Comparison of ENCODE assay signal across 17 cellular contexts in genomic region chr17:27797390-27798091, GRCh38. TPM values are rescaled to one million over a fixed set of nuclear protein-coding genes. Genes with fewer than 3 reads are reported as not detected.
DNase-seq lines count a peak whose midpoint lies in the region; ATAC-seq and TF ChIP-seq lines count a peak whose summit lies in the region.
"Had no signal": no experiment of that assay in that cellular context is flagged by ENCODE, and none has a peak within 500 bp of the region (broad histone marks: within the 10 kb centered on the region; RNA-seq: fewer than 3 reads in every experiment).

No MANE protein-coding gene starts in this region.

- H3F3A ChIP-seq in MM.1S (ENCODE audit: insufficient read depth, low read length) = no peaks in the 10 kb centered on the region

- no peaks in the 10 kb centered on the region for H3K79me2 ChIP-seq in MM.1S (ENCODE audit: low read length)

- H3K9me3 Mint-ChIP-seq in Calu3 (ENCODE audit: low read depth, unreplicated experiment) = no peaks in the 10 kb centered on the region
- H3K9me3 Mint-ChIP-seq: T-helper 1 cell treated with Interleukin-12 subunit alpha and Interleukin-12 subunit beta and Interleukin-4 antibody, amounts not matched to agents 30 μg/mL and 1 μg/mL, for 36 hours had no signal

- no peaks in the 10 kb centered on the region for H3K36me3 ChIP-seq in MM.1S (replicated peaks; ENCODE audit: insufficient read depth, low read length)
- no peaks in the 10 kb centered on the region for H3K36me3 ChIP-seq in duodenal mucosa (ENCODE audit: control insufficient read depth in 1 of 2, insufficient read depth in 2 of 2, low read length in 2 of 2)

- no peaks in the 10 kb centered on the region for H3K9me2 ChIP-seq in MM.1S (replicated peaks; ENCODE audit: insufficient read depth, low read length)

- H3K9ac ChIP-seq in MM.1S (ENCODE audit: low read length) (no peak overlapping the region), duodenal mucosa (ENCODE audit: low read depth in 1 of 2, low read length in 2 of 2) (no peak overlapping the region)
- H3K9ac ChIP-seq: KMS-11 had no signal

- intact Hi-C loops in Calu3 (cut with micrococcal nuclease; ENCODE audit: unreplicated experiment) = no loop called here

- H4K20me1 ChIP-seq in MM.1S (ENCODE audit: insufficient read depth, low read length) = no peaks in the 10 kb centered on the region

- H3K27me3 ChIP-seq in MM.1S (replicated peaks; ENCODE audit: insufficient read depth, low read length) (peaks cover 26% of the 10 kb centered on the region), duodenal mucosa (ENCODE audit: control insufficient read depth in 1 of 2, insufficient read depth in 2 of 2, low read length in 2 of 2) (peaks cover 3 to 4% of the 10 kb centered on the region in 2 donors)

- no peaks in the 10 kb centered on the region for H3K4me1 Mint-ChIP-seq in Calu3 (ENCODE audit: low read depth, unreplicated experiment)

- no peak overlapping the region for H2AFZ ChIP-seq in MM.1S (ENCODE audit: low read length)

- no peaks in the 10 kb centered on the region for H3K4me1 ChIP-seq in MM.1S (ENCODE audit: low read length)
- peaks cover 37 to 40% of the 10 kb centered on the region in 2 donors for H3K4me1 ChIP-seq in duodenal mucosa (ENCODE audit: control insufficient read depth in 1 of 2, insufficient read depth in 2 of 2, low read length in 2 of 2)

- CTCF ChIA-PET in Calu3 (lab: Charles Lee) = no interaction called here

- H3K9me3 ChIP-seq in MM.1S (replicated peaks; ENCODE audit: insufficient read depth, low read length) (no peaks in the 10 kb centered on the region), duodenal mucosa (ENCODE audit: control insufficient read depth in 1 of 2, low read length in 2 of 2) (no peaks in the 10 kb centered on the region)

- TF ChIP-seq CTCF in GM12864 (IDR thresholded peaks at IDR 0.05; ENCODE audit: low read depth, low read length, missing control alignments) (peak; percentile 23), MM.1S (IDR thresholded peaks at IDR 0.05; ENCODE audit: low read length) (0 out of 2 replicates have a peak, but pooled peaks have one; percentile 8), retinal pigment epithelial cell (conservative IDR thresholded peaks at IDR 0.05; ENCODE audit: low read depth, low read length) (peak; percentile 6), Calu3 (IDR thresholded peaks at IDR 0.05; ENCODE audit: unreplicated experiment) (no peak)

- no peak overlapping the region for H3K4me2 ChIP-seq in MM.1S (ENCODE audit: low read depth, low read length)
- H3K4me2 ChIP-seq: KMS-11 had no signal

- ATAC-seq in GM21825 (IDR thresholded peaks at IDR 0.05; ENCODE audit: unreplicated experiment) = no peak

- H3K27me3 Mint-ChIP-seq in Calu3 (ENCODE audit: unreplicated experiment) = peaks cover 90% of the 10 kb centered on the region

- DNase-seq in GM12864 (ENCODE audit: low read depth) (no peak), MM.1S (no peak), retinal pigment epithelial cell (ENCODE audit: low read depth) (no peak), Calu3 (no peak), iPS-NIHi7 (ENCODE audit: extremely low spot score) (no peak)
- DNase-seq: activated CD4-positive, CD25-positive, alpha-beta regulatory T cell; activated naive CD4-positive, alpha-beta T cell treated with Interleukin-2 at 50 U/mL for 16 hours; AML-193; NCI-H1436; Right ventricle myocardium superior; substantia nigra had no signal

- H3K4me3 Mint-ChIP-seq in Calu3 (ENCODE audit: low read depth, unreplicated experiment) = no peak overlapping the region
- H3K4me3 Mint-ChIP-seq: T-helper 1 cell treated with Interleukin-12 subunit alpha and Interleukin-12 subunit beta and Interleukin-4 antibody, amounts not matched to agents 30 μg/mL and 1 μg/mL, for 36 hours had no signal

- no peak overlapping the region for H3K27ac Mint-ChIP-seq in Calu3 (ENCODE audit: unreplicated experiment)
- H3K27ac Mint-ChIP-seq: T-helper 1 cell treated with Interleukin-12 subunit alpha and Interleukin-12 subunit beta and Interleukin-4 antibody, amounts not matched to agents 30 μg/mL and 1 μg/mL, for 36 hours had no signal

- H3K36me3 Mint-ChIP-seq in Calu3 (ENCODE audit: insufficient read depth, unreplicated experiment) = no peaks in the 10 kb centered on the region

- H3K27ac ChIP-seq in MM.1S (ENCODE audit: low read length) = no peak overlapping the region
- no peak overlapping the region for H3K27ac ChIP-seq in duodenal mucosa (ENCODE audit: low read depth, low read length)
- H3K27ac ChIP-seq: coronary artery, epithelial cell of prostate, KMS-11 had no signal

- H3K4me3 ChIP-seq in GM12864 (ENCODE audit: low read depth, low read length) = no peak overlapping the region
- H3K4me3 ChIP-seq in MM.1S (ENCODE audit: low read length) = no peak overlapping the region
- H3K4me3 ChIP-seq in duodenal mucosa (ENCODE audit: low read depth in 1 of 2, low read length in 2 of 2) = peak overlapping the region; percentile 30 to 48
- no peak overlapping the region for H3K4me3 ChIP-seq in retinal pigment epithelial cell (ENCODE audit: low read length)
- H3K4me3 ChIP-seq: coronary artery had no signal

- no TSS peak for BruUV-seq in Calu3 (replicated peaks; lab: Mats Ljungman, UMichigan)

RNA-seq across cellular contexts. Expression of gene NOS2, which starts 2.8 kb away (rescaled TPM):
- not detected in 2 replicates for total RNA-seq in Calu3 (2022)

Comparison
In these comparisons a context has a peak if more than half of its experiments do, and no peak if none do; other contexts are left out.
1. H3K4me3 ChIP-seq: peak in duodenal mucosa (2 of 2); none in GM12864 (single experiment), MM.1S (single experiment) and retinal pigment epithelial cell (single experiment).